7 cellular contexts compared by ENCODE assay signal in the genomic region with DNA sequence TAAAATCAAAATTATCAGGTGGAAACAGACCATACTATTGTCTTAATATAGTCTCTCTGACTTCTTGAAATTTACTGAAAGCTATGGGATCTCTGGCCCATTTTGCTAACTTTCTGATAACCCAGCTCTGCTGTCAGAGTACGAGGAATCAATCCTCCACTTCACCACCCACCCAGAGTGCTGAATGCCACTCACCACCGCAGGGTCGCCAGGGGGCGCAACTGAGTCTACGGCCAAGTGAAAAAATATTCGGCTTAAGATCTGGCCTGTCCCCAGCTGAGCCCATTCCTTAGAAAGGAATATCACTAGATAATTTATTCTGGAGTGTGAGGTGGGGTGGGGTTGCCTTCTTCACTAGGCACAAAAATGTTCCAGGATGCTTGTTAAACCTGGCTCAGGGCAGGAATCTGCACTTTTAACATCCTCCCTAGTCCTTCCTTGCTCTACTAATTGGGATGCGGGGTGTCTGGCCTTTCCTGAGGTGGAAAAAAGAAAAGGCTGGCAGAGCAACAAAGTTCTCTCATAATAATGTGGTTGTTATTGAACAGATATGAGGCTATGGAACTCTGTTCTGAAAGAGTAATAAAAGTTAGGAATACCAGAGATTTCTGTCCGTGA.
DNase-seq lines count a peak whose midpoint lies in the region; ATAC-seq, FAIRE-seq and TF ChIP-seq lines count a peak whose summit lies in the region.

No MANE protein-coding gene starts in this region.

- H3K4me1 ChIP-seq in Karpas-422 (ENCODE audit: low read length) (no peaks in the 10 kb centered on the region), K562 (replicated peaks in 1 of 2; ENCODE audit: control insufficient read depth in 2 of 2, insufficient read depth in 2 of 2, low read length in 2 of 2) (no peaks in the 10 kb centered on the region), lower lobe of right lung (no peaks in the 10 kb centered on the region)

- H3K9me2 ChIP-seq in Karpas-422 (replicated peaks; ENCODE audit: insufficient read depth, low read length) = no peaks in the 10 kb centered on the region

- H4K20me1 ChIP-seq in Karpas-422 (ENCODE audit: insufficient read depth, low read depth, low read length) (no peaks in the 10 kb centered on the region), K562 (replicated peaks; ENCODE audit: control insufficient read depth, insufficient read depth, low read length) (no peaks in the 10 kb centered on the region)

- H3K4me2 ChIP-seq in Karpas-422 (ENCODE audit: low read depth, low read length, poor library complexity, severe bottlenecking) (no peak overlapping the region), K562 (ENCODE audit: insufficient read depth, low read length) (no peak overlapping the region)

- ATAC-seq in GM21423 (IDR thresholded peaks at IDR 0.05; ENCODE audit: unreplicated experiment) (peak; percentile 73), K562 (peak; percentile 47; the same call in 1 of the 3 replicates), lower lobe of right lung (peak; percentile 61 to 67), HG03039 (IDR thresholded peaks at IDR 0.05; ENCODE audit: unreplicated experiment) (no peak)

- CTCF ChIA-PET in GM10248 (lab: Yijun Ruan, JAX) = interaction anchor here (0.7 to 5.9 kb wide), 9 partner anchors 9 to 684 kb away, joined by 3 to 97 read pairs (median 4); no protein-coding TSS in a partner anchor
- CTCF ChIA-PET in K562 (lab: Yijun Ruan, JAX; ENCODE audit: low intra/inter-chr PET ratio) = no interaction called here

- DNase-seq in GM10248 (ENCODE audit: extremely low spot score) (peak; percentile 42), Karpas-422 (peak; percentile 78), K562 (ENCODE audit: extremely low read depth in 1 of 4, low spot score in 3 of 4) (peak; percentile 24 to 30 (median 26)), lower lobe of right lung (peak; percentile 48), lower leg skin (ENCODE audit: low spot score in 2 of 2) (no peak)

- H3K79me2 ChIP-seq in Karpas-422 (ENCODE audit: low read length) = no peaks in the 10 kb centered on the region
- H3K79me2 ChIP-seq in K562 (ENCODE audit: control insufficient read depth, insufficient read depth, low read length) = no peaks in the 10 kb centered on the region

- POLR2A ChIA-PET in GM10248 (lab: Yijun Ruan, JAX) (no interaction called here), K562 (lab: Yijun Ruan, JAX) (no interaction called here)

- BruUV-seq in K562 (replicated peaks; lab: Mats Ljungman, UMichigan) = no TSS peak

- H2AFZ ChIP-seq in Karpas-422 (ENCODE audit: low read length) (no peak overlapping the region), K562 (ENCODE audit: low read depth, low read length) (no peak overlapping the region)

- no peak for TF ChIP-seq EP300 in K562 (IDR thresholded peaks at IDR 0.05; ENCODE audit: low read length)

- intact Hi-C loops in K562 (cut with micrococcal nuclease) (no loop called here), lower lobe of right lung (cut with DNase I) (no loop called here), lower leg skin (cut with DNase I; ENCODE audit: low total_unique reads) (no loop called here)

- TF ChIP-seq RAD21 in K562 (CRISPR knock-in tag; conservative IDR thresholded peaks at IDR 0.05 in 1 of 2, IDR thresholded peaks at IDR 0.05 in 1 of 2) = peak in 1 of 2 experiments; percentile 31; a peak in 1 of 4 replicates

- H3K27ac ChIP-seq in Karpas-422 (ENCODE audit: low read length) (no peak overlapping the region), K562 (ENCODE audit: extremely low read depth, low read depth, low read length) (no peak overlapping the region), lower lobe of right lung (no peak overlapping the region)

- H3K27me3 ChIP-seq in Karpas-422 (ENCODE audit: low read length) (no peaks in the 10 kb centered on the region), K562 (ENCODE audit: control insufficient read depth in 2 of 2, insufficient read depth in 2 of 2, low read length in 2 of 2) (no peaks in the 10 kb centered on the region), lower lobe of right lung (ENCODE audit: low read depth) (no peaks in the 10 kb centered on the region)

- no peaks in the 10 kb centered on the region for H3K36me3 ChIP-seq in Karpas-422 (ENCODE audit: insufficient read depth, low read length)
- H3K36me3 ChIP-seq in K562 (ENCODE audit: control insufficient read depth, insufficient read depth, low read length) = no peaks in the 10 kb centered on the region
- H3K36me3 ChIP-seq in lower lobe of right lung = no peaks in the 10 kb centered on the region

- H3K4me3 ChIP-seq in Karpas-422 (ENCODE audit: low read length) = no peak overlapping the region
- H3K4me3 ChIP-seq in K562 = no peak overlapping the region
- H3K4me3 ChIP-seq in lower lobe of right lung = no peak overlapping the region
- H3K4me3 ChIP-seq in lower leg skin (ENCODE audit: low read depth, poor library complexity, severe bottlenecking) = no peak overlapping the region

- H3K9me3 ChIP-seq in Karpas-422 (ENCODE audit: low read length) = no peaks in the 10 kb centered on the region
- H3K9me3 ChIP-seq in K562 (replicated peaks; ENCODE audit: control insufficient read depth, insufficient read depth, low read depth, low read length) = no peaks in the 10 kb centered on the region
- H3K9me3 ChIP-seq in lower lobe of right lung = no peaks in the 10 kb centered on the region

- 3% methylated on average over 8 of the region's 8 CpGs for WGBS in K562 (ENCODE audit: insufficient coverage, low coverage, missing lambda C conversion rate)
- WGBS in lower leg skin, 2 donors = 53 to 55% methylated on average over 8 of the region's 8 CpGs

- TF ChIP-seq CTCF in GM10248 (IDR thresholded peaks at IDR 0.05; ENCODE audit: control extremely low read depth, extremely low read depth, low read depth, missing control alignments) (peak; percentile 79), K562 (IDR thresholded peaks at IDR 0.05 in 2 of 3, conservative IDR thresholded peaks at IDR 0.05 in 1 of 3; ENCODE audit: insufficient read depth in 2 of 3, low read depth in 1 of 3, low read length in 3 of 3) (peak; percentile 26 to 65 (median 31); a peak in 5 of 6 replicates), lower lobe of right lung (IDR thresholded peaks at IDR 0.05) (peak; percentile 62), lower leg skin (IDR thresholded peaks at IDR 0.05) (no peak)

- in situ Hi-C loops in K562 (cut with MboI) = no loop called here

- no peak for FAIRE-seq in K562 (lab: Jason Lieb, UNC)

- no peaks in the 10 kb centered on the region for H3K9me1 ChIP-seq in K562 (ENCODE audit: control insufficient read depth, insufficient read depth, low read length)

- H3K9ac ChIP-seq in Karpas-422 (ENCODE audit: low read length) = no peak overlapping the region
- H3K9ac ChIP-seq in K562 (ENCODE audit: insufficient read depth in 1 of 2, low read depth in 2 of 2, low read length in 2 of 2) = no peak overlapping the region

- TF ChIP-seq POLR2A in K562 (conservative IDR thresholded peaks at IDR 0.05) = no peak
- TF ChIP-seq POLR2A in lower leg skin (IDR thresholded peaks at IDR 0.05) = no peak

TF ChIP-seq in K562, 482 proteins besides CTCF, POLR2A, EP300 and RAD21 (continues in another document):
- TF ChIP-seq MAFG (tag; conservative IDR thresholded peaks at IDR 0.05) = no peak
- no peak for TF ChIP-seq SNIP1 (IDR thresholded peaks at IDR 0.05; ENCODE audit: low read depth)
- no peak for TF ChIP-seq BRCA1 (IDR thresholded peaks at IDR 0.05)
- TF ChIP-seq BRCA1 (CRISPR knock-in tag; IDR thresholded peaks at IDR 0.05) = no peak
- TF ChIP-seq ZNF444 (CRISPR knock-in tag; IDR thresholded peaks at IDR 0.05) = no peak
- TF ChIP-seq ZNF639 (CRISPR knock-in tag; conservative IDR thresholded peaks at IDR 0.05 in 1 of 2, IDR thresholded peaks at IDR 0.05 in 1 of 2) = no peak

Comparison
In these comparisons a context has a peak if more than half of its experiments do, and no peak if none do; other contexts are left out.
1. DNase-seq: peak in GM10248 (single experiment), Karpas-422 (single experiment), K562 (4 of 4) and lower lobe of right lung (single experiment); none in lower leg skin (0 of 2).
2. CTCF ChIP-seq: peak in GM10248 (single experiment), K562 (3 of 3) and lower lobe of right lung (single experiment); none in lower leg skin (0 of 3).